1 cellular context compared by ENCODE assay signal in the genomic region with DNA sequence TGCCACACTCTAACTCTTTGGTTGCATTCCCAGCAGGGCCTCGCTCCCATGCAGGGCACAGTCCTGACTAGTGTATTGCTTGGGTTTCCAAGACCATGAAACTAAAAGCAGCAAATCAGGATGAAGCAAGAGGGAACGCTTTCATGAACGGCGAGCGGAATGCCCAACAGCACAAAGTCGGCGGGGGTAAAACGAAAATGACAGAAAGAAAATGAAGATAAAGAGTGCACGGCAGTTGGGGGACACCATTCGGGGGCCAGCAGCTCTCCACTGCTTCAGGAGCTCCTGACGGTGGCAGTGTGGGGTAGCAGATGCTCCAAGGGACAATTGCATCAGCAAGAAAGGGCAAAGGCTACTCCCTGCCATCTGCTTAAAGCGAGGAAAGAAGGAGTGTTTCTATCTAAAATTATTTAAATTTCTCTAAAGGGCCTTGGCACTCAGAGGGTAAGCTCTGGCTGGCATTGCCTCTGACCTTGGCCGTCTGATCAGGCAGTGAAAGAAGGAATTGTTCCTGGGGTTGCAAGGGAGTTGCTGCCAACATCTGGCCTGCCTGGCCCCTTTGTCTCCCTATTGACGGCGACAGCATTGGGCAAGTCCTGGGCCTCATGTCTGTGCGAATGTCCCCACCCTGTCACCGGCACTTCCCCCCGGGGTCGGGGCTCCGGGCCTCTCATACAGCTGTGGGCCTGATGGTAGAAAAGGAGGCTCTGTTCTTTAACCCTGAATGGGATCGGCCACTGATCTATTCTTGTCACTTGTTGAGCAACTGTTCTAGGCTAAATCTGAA.
TF ChIP-seq lines count a peak whose summit lies in the region.

No MANE protein-coding gene starts in this region.

TF ChIP-seq in HepG2, 621 proteins besides CTCF, POLR2A, EP300 and RAD21 (continued from another document and continues in another):
- TF ChIP-seq, protein P1, sequence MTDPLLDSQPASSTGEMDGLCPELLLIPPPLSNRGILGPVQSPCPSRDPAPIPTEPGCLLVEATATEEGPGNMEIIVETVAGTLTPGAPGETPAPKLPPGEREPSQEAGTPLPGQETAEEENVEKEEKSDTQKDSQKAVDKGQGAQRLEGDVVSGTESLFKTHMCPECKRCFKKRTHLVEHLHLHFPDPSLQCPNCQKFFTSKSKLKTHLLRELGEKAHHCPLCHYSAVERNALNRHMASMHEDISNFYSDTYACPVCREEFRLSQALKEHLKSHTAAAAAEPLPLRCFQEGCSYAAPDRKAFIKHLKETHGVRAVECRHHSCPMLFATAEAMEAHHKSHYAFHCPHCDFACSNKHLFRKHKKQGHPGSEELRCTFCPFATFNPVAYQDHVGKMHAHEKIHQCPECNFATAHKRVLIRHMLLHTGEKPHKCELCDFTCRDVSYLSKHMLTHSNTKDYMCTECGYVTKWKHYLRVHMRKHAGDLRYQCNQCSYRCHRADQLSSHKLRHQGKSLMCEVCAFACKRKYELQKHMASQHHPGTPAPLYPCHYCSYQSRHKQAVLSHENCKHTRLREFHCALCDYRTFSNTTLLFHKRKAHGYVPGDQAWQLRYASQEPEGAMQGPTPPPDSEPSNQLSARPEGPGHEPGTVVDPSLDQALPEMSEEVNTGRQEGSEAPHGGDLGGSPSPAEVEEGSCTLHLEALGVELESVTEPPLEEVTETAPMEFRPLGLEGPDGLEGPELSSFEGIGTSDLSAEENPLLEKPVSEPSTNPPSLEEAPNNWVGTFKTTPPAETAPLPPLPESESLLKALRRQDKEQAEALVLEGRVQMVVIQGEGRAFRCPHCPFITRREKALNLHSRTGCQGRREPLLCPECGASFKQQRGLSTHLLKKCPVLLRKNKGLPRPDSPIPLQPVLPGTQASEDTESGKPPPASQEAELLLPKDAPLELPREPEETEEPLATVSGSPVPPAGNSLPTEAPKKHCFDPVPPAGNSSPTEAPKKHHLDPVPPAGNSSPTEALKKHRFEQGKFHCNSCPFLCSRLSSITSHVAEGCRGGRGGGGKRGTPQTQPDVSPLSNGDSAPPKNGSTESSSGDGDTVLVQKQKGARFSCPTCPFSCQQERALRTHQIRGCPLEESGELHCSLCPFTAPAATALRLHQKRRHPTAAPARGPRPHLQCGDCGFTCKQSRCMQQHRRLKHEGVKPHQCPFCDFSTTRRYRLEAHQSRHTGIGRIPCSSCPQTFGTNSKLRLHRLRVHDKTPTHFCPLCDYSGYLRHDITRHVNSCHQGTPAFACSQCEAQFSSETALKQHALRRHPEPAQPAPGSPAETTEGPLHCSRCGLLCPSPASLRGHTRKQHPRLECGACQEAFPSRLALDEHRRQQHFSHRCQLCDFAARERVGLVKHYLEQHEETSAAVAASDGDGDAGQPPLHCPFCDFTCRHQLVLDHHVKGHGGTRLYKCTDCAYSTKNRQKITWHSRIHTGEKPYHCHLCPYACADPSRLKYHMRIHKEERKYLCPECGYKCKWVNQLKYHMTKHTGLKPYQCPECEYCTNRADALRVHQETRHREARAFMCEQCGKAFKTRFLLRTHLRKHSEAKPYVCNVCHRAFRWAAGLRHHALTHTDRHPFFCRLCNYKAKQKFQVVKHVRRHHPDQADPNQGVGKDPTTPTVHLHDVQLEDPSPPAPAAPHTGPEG (CRISPR knock-in tag; IDR thresholded peaks at IDR 0.05) = peak; percentile 59; the same call in 1 of the 2 replicates
- TF ChIP-seq, protein P2, sequence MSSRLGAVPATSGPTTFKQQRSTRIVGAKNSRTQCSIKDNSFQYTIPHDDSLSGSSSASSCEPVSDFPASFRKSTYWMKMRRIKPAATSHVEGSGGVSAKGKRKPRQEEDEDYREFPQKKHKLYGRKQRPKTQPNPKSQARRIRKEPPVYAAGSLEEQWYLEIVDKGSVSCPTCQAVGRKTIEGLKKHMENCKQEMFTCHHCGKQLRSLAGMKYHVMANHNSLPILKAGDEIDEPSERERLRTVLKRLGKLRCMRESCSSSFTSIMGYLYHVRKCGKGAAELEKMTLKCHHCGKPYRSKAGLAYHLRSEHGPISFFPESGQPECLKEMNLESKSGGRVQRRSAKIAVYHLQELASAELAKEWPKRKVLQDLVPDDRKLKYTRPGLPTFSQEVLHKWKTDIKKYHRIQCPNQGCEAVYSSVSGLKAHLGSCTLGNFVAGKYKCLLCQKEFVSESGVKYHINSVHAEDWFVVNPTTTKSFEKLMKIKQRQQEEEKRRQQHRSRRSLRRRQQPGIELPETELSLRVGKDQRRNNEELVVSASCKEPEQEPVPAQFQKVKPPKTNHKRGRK (CRISPR knock-in tag; IDR thresholded peaks at IDR 0.05) = no peak
- no peak for TF ChIP-seq MAF1 (CRISPR knock-in tag; IDR thresholded peaks at IDR 0.05; ENCODE audit: borderline replicate concordance)
- no peak for TF ChIP-seq NR1H2 (CRISPR knock-in tag; IDR thresholded peaks at IDR 0.05; ENCODE audit: borderline replicate concordance, low read depth)
- no peak for TF ChIP-seq EEA1 (CRISPR knock-in tag; IDR thresholded peaks at IDR 0.05; ENCODE audit: borderline replicate concordance)
- TF ChIP-seq RARG (CRISPR knock-in tag; IDR thresholded peaks at IDR 0.05; ENCODE audit: low read depth) = no peak
- TF ChIP-seq, protein P3, sequence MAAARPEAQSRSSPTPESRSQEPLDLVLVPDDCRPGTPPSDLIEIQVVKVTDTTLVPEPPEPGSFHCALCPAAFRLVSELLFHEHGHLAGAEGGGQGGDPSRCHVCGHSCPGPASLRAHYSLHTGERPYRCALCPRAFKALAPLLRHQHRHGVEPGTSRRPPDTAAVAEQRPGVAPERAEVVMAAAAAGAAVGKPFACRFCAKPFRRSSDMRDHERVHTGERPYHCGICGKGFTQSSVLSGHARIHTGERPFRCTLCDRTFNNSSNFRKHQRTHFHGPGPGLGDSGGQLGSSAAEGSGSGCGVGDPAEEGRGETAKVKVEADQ (CRISPR knock-in tag; IDR thresholded peaks at IDR 0.05; ENCODE audit: borderline replicate concordance) = 0 out of 2 replicates have a peak, but pooled peaks have one; percentile 57
- no peak for TF ChIP-seq SMAD1 (CRISPR knock-in tag; IDR thresholded peaks at IDR 0.05; ENCODE audit: borderline replicate concordance, low read depth)
- no peak for TF ChIP-seq RBFOX2 (IDR thresholded peaks at IDR 0.05; ENCODE audit: low read depth, low read length)
- no peak for TF ChIP-seq MZF1 (CRISPR knock-in tag; IDR thresholded peaks at IDR 0.05; ENCODE audit: borderline replicate concordance)
- 0 out of 2 replicates have a peak, but pooled peaks have one; percentile 36 for TF ChIP-seq ISL2 (CRISPR knock-in tag; IDR thresholded peaks at IDR 0.05)
- TF ChIP-seq ZNF816 (CRISPR knock-in tag; IDR thresholded peaks at IDR 0.05; ENCODE audit: borderline replicate concordance) = no peak
- TF ChIP-seq, protein P4, sequence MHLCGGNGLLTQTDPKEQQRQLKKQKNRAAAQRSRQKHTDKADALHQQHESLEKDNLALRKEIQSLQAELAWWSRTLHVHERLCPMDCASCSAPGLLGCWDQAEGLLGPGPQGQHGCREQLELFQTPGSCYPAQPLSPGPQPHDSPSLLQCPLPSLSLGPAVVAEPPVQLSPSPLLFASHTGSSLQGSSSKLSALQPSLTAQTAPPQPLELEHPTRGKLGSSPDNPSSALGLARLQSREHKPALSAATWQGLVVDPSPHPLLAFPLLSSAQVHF (CRISPR knock-in tag; IDR thresholded peaks at IDR 0.05) = no peak
- peak; percentile 53 for TF ChIP-seq STAG1 (CRISPR knock-in tag; IDR thresholded peaks at IDR 0.05)
- TF ChIP-seq, protein P5, sequence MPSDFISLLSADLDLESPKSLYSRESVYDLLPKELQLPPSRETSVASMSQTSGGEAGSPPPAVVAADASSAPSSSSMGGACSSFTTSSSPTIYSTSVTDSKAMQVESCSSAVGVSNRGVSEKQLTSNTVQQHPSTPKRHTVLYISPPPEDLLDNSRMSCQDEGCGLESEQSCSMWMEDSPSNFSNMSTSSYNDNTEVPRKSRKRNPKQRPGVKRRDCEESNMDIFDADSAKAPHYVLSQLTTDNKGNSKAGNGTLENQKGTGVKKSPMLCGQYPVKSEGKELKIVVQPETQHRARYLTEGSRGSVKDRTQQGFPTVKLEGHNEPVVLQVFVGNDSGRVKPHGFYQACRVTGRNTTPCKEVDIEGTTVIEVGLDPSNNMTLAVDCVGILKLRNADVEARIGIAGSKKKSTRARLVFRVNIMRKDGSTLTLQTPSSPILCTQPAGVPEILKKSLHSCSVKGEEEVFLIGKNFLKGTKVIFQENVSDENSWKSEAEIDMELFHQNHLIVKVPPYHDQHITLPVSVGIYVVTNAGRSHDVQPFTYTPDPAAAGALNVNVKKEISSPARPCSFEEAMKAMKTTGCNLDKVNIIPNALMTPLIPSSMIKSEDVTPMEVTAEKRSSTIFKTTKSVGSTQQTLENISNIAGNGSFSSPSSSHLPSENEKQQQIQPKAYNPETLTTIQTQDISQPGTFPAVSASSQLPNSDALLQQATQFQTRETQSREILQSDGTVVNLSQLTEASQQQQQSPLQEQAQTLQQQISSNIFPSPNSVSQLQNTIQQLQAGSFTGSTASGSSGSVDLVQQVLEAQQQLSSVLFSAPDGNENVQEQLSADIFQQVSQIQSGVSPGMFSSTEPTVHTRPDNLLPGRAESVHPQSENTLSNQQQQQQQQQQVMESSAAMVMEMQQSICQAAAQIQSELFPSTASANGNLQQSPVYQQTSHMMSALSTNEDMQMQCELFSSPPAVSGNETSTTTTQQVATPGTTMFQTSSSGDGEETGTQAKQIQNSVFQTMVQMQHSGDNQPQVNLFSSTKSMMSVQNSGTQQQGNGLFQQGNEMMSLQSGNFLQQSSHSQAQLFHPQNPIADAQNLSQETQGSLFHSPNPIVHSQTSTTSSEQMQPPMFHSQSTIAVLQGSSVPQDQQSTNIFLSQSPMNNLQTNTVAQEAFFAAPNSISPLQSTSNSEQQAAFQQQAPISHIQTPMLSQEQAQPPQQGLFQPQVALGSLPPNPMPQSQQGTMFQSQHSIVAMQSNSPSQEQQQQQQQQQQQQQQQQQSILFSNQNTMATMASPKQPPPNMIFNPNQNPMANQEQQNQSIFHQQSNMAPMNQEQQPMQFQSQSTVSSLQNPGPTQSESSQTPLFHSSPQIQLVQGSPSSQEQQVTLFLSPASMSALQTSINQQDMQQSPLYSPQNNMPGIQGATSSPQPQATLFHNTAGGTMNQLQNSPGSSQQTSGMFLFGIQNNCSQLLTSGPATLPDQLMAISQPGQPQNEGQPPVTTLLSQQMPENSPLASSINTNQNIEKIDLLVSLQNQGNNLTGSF (CRISPR knock-in tag; IDR thresholded peaks at IDR 0.05) = no peak
- 0 out of 2 replicates have a peak, but pooled peaks have one; percentile 49 for TF ChIP-seq ARID2 (CRISPR knock-in tag; IDR thresholded peaks at IDR 0.05; ENCODE audit: borderline replicate concordance)
- TF ChIP-seq, protein P6, sequence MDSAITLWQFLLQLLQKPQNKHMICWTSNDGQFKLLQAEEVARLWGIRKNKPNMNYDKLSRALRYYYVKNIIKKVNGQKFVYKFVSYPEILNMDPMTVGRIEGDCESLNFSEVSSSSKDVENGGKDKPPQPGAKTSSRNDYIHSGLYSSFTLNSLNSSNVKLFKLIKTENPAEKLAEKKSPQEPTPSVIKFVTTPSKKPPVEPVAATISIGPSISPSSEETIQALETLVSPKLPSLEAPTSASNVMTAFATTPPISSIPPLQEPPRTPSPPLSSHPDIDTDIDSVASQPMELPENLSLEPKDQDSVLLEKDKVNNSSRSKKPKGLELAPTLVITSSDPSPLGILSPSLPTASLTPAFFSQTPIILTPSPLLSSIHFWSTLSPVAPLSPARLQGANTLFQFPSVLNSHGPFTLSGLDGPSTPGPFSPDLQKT (CRISPR knock-in tag; IDR thresholded peaks at IDR 0.05; ENCODE audit: borderline replicate concordance) = no peak
- no peak for TF ChIP-seq ZNF367 (CRISPR knock-in tag; IDR thresholded peaks at IDR 0.05; ENCODE audit: borderline replicate concordance)
- no peak for TF ChIP-seq ZNF7 (CRISPR knock-in tag; IDR thresholded peaks at IDR 0.05)
- TF ChIP-seq, protein P7, sequence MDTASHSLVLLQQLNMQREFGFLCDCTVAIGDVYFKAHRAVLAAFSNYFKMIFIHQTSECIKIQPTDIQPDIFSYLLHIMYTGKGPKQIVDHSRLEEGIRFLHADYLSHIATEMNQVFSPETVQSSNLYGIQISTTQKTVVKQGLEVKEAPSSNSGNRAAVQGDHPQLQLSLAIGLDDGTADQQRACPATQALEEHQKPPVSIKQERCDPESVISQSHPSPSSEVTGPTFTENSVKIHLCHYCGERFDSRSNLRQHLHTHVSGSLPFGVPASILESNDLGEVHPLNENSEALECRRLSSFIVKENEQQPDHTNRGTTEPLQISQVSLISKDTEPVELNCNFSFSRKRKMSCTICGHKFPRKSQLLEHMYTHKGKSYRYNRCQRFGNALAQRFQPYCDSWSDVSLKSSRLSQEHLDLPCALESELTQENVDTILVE (CRISPR knock-in tag; IDR thresholded peaks at IDR 0.05) = no peak
- no peak for TF ChIP-seq PHB2 (IDR thresholded peaks at IDR 0.05; ENCODE audit: partially characterized antibody)
- no peak for TF ChIP-seq NR2F2 (IDR thresholded peaks at IDR 0.05; ENCODE audit: borderline replicate concordance, low read depth)
- TF ChIP-seq CENPX (CRISPR knock-in tag; IDR thresholded peaks at IDR 0.05) = no peak
- TF ChIP-seq, protein P8, sequence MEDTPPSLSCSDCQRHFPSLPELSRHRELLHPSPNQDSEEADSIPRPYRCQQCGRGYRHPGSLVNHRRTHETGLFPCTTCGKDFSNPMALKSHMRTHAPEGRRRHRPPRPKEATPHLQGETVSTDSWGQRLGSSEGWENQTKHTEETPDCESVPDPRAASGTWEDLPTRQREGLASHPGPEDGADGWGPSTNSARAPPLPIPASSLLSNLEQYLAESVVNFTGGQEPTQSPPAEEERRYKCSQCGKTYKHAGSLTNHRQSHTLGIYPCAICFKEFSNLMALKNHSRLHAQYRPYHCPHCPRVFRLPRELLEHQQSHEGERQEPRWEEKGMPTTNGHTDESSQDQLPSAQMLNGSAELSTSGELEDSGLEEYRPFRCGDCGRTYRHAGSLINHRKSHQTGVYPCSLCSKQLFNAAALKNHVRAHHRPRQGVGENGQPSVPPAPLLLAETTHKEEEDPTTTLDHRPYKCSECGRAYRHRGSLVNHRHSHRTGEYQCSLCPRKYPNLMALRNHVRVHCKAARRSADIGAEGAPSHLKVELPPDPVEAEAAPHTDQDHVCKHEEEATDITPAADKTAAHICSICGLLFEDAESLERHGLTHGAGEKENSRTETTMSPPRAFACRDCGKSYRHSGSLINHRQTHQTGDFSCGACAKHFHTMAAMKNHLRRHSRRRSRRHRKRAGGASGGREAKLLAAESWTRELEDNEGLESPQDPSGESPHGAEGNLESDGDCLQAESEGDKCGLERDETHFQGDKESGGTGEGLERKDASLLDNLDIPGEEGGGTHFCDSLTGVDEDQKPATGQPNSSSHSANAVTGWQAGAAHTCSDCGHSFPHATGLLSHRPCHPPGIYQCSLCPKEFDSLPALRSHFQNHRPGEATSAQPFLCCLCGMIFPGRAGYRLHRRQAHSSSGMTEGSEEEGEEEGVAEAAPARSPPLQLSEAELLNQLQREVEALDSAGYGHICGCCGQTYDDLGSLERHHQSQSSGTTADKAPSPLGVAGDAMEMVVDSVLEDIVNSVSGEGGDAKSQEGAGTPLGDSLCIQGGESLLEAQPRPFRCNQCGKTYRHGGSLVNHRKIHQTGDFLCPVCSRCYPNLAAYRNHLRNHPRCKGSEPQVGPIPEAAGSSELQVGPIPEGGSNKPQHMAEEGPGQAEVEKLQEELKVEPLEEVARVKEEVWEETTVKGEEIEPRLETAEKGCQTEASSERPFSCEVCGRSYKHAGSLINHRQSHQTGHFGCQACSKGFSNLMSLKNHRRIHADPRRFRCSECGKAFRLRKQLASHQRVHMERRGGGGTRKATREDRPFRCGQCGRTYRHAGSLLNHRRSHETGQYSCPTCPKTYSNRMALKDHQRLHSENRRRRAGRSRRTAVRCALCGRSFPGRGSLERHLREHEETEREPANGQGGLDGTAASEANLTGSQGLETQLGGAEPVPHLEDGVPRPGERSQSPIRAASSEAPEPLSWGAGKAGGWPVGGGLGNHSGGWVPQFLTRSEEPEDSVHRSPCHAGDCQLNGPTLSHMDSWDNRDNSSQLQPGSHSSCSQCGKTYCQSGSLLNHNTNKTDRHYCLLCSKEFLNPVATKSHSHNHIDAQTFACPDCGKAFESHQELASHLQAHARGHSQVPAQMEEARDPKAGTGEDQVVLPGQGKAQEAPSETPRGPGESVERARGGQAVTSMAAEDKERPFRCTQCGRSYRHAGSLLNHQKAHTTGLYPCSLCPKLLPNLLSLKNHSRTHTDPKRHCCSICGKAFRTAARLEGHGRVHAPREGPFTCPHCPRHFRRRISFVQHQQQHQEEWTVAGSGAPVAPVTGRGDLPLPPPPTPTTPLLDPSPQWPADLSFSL (CRISPR knock-in tag; IDR thresholded peaks at IDR 0.05) = 0 out of 2 replicates have a peak, but pooled peaks have one; percentile 27
- peak; percentile 11; the same call in 1 of the 2 replicates for TF ChIP-seq ZNF644 (CRISPR knock-in tag; IDR thresholded peaks at IDR 0.05; ENCODE audit: low read depth)
